8 cellular contexts compared by ENCODE assay signal in genomic region chr6:31728767-31729514, GRCh38. TPM values are rescaled to one million over a fixed set of nuclear protein-coding genes. Genes with fewer than 3 reads are reported as not detected.
DNase-seq lines count a peak whose midpoint lies in the region; ATAC-seq and TF ChIP-seq lines count a peak whose summit lies in the region.

Gene DDAH2 (minus strand): TSS chr6:31729299. CDS start chr6:31729161, 138 bp downstream.

- peaks cover 65% of the 10 kb centered on the region for H3K79me2 ChIP-seq in Loucy (ENCODE audit: insufficient read depth, low read length)

- no peak for DNase-seq in Caco-2
- no peak for DNase-seq in coronary artery (ENCODE audit: low spot score)
- no peak for DNase-seq in ureter (ENCODE audit: low spot score)
- no peak for DNase-seq in NCI-H2227 (lab: John Stamatoyannopoulos, UW; ENCODE audit: unreplicated experiment)

- peaks cover 9% of the 10 kb centered on the region for H3K36me3 ChIP-seq in Caco-2 (ENCODE audit: control insufficient read depth, insufficient read depth, low read length)
- H3K36me3 ChIP-seq in Loucy (ENCODE audit: insufficient read depth, low read length) = peaks cover 38% of the 10 kb centered on the region
- H3K36me3 ChIP-seq in mesodermal cell (ENCODE audit: control insufficient read depth, insufficient read depth, low read length) = peaks cover 79% of the 10 kb centered on the region

- H4K20me1 ChIP-seq in Loucy (ENCODE audit: insufficient read depth, low read length, poor library complexity, severe bottlenecking) = peaks cover 36% of the 10 kb centered on the region

- peak within 1 kb of the TSS; percentile 84 for H3K27ac Mint-ChIP-seq in Caco-2 (ENCODE audit: unreplicated experiment)

- H3K27me3 ChIP-seq in Caco-2 (replicated peaks; ENCODE audit: control insufficient read depth, insufficient read depth, low read length) (no peaks in the 10 kb centered on the region), Loucy (ENCODE audit: insufficient read depth, low read length, poor library complexity, severe bottlenecking) (no peaks in the 10 kb centered on the region)

- peaks cover 26% of the 10 kb centered on the region for H3K4me1 Mint-ChIP-seq in Caco-2 (ENCODE audit: low read depth, unreplicated experiment)

- H3K27ac ChIP-seq in coronary artery (peak within 1 kb of the TSS; percentile 86 to 99), mesodermal cell (ENCODE audit: low read depth, low read length, severe bottlenecking) (peak within 1 kb of the TSS; percentile 94)

- H3K4me3 ChIP-seq in Caco-2 (ENCODE audit: low read depth, low read length) (peak within 1 kb of the TSS; percentile 58), Loucy (ENCODE audit: low read length, poor library complexity, severe bottlenecking) (peak within 1 kb of the TSS; percentile 94), coronary artery (peak within 1 kb of the TSS; percentile 91), mesodermal cell (ENCODE audit: extremely low read depth, insufficient read depth, low read length, poor library complexity, severe bottlenecking) (peak within 1 kb of the TSS; percentile 94)

- H3K4me1 ChIP-seq in Caco-2 (peaks cover 7% of the 10 kb centered on the region; the same call in 1 of the 2 replicates), Loucy (ENCODE audit: insufficient read depth, low read length, poor library complexity, severe bottlenecking) (peaks cover 58% of the 10 kb centered on the region), mesodermal cell (ENCODE audit: control insufficient read depth, insufficient read depth, low read length, poor library complexity, severe bottlenecking) (peaks cover 30% of the 10 kb centered on the region)

- 56 to 61% methylated on average over 26 to 28 of the region's 36 CpGs for WGBS in mesodermal cell (ENCODE audit: insufficient coverage in 2 of 2), 2 experiments

- H3K9me3 ChIP-seq in Caco-2 (no peaks in the 10 kb centered on the region), Loucy (ENCODE audit: insufficient read depth, low read depth, low read length) (no peaks in the 10 kb centered on the region), mesodermal cell (ENCODE audit: control insufficient read depth, low read length) (no peaks in the 10 kb centered on the region)

- peak within 1 kb of the TSS; percentile 45; the same call in 1 of the 2 replicates for H2AFZ ChIP-seq in Loucy (ENCODE audit: low read length)

- H3K9ac ChIP-seq in Loucy (ENCODE audit: low read depth, low read length, poor library complexity, severe bottlenecking) = peak within 1 kb of the TSS; percentile 89

- H3K27me3 Mint-ChIP-seq in Caco-2 (ENCODE audit: insufficient read depth, unreplicated experiment) = no peaks in the 10 kb centered on the region

- no peaks in the 10 kb centered on the region for H3K9me2 ChIP-seq in Loucy (replicated peaks; ENCODE audit: low read depth, low read length)

- intact Hi-C loops in Caco-2 (cut with micrococcal nuclease; ENCODE audit: unreplicated experiment) = loop anchor here (1.0 kb wide), 5 partner anchors 34 to 101 kb away; no protein-coding TSS in a partner anchor

- POLR2A ChIA-PET in Caco-2 (lab: Charles Lee) = interaction anchor here (0.6 to 2.0 kb wide), 10 partner anchors 10 to 93 kb away, joined by 3 to 59 read pairs (median 4); partner anchors contain the start of genes ABHD16A, HSPA1A, HSPA1L and MSH5

- BruUV-seq in Caco-2 (replicated peaks; lab: Mats Ljungman, UMichigan) = TSS peak; percentile 23

- TF ChIP-seq CTCF in Caco-2 (IDR thresholded peaks at IDR 0.05; ENCODE audit: insufficient read depth in 1 of 2, low read depth in 1 of 2, low read length in 1 of 2, severe bottlenecking in 1 of 2, unreplicated experiment in 1 of 2) (no peak), Loucy (conservative IDR thresholded peaks at IDR 0.05; ENCODE audit: low read length) (no peak), coronary artery (IDR thresholded peaks at IDR 0.05) (peak; percentile 25)

- ATAC-seq in GM19463 (IDR thresholded peaks at IDR 0.05; ENCODE audit: unreplicated experiment) (no peak), GM21786 (IDR thresholded peaks at IDR 0.05; ENCODE audit: unreplicated experiment) (no peak)

- peaks cover 17% of the 10 kb centered on the region; the same call in 1 of the 2 replicates for H3F3A ChIP-seq in Loucy (ENCODE audit: low read depth)

- peaks cover 81% of the 10 kb centered on the region for H3K36me3 Mint-ChIP-seq in Caco-2 (ENCODE audit: insufficient read depth, unreplicated experiment)

- peak within 1 kb of the TSS; percentile 85 for H3K4me2 ChIP-seq in Loucy (ENCODE audit: low read depth, low read length, poor library complexity, severe bottlenecking)

- no peaks in the 10 kb centered on the region for H3K9me3 Mint-ChIP-seq in Caco-2 (ENCODE audit: unreplicated experiment)

- CTCF ChIA-PET in Caco-2 (lab: Charles Lee) = interaction anchor here (0.9 to 2.5 kb wide), 13 partner anchors 10 to 182 kb away, joined by 3 to 30 read pairs (median 4); partner anchors contain the start of genes HSPA1B, LSM2, LY6G5C and MSH5

- peak within 1 kb of the TSS; percentile 87 for H3K4me3 Mint-ChIP-seq in Caco-2 (ENCODE audit: unreplicated experiment)

RNA-seq across cellular contexts. Expression of gene DDAH2, which starts in this region (rescaled TPM):
- 82.4 and 91.6 TPM in 2 replicates for total RNA-seq in Caco-2 (2022)
- polyA plus RNA-seq in mesodermal cell (2013, experiment 1 of 2) = 159 TPM
- 131 TPM for polyA plus RNA-seq in mesodermal cell (2013, experiment 2 of 2)
- total RNA-seq in ureter = 33.3 TPM
